Comparison of ENCODE assay signal across 8 cellular contexts in genomic region chr2:162317910-162318279, GRCh38. TPM values are rescaled to one million over a fixed set of nuclear protein-coding genes. Genes with fewer than 3 reads are reported as not detected.
A peak's percentile ranks its signal among the peaks of the same experiment; 100 is the strongest.
DNase-seq lines count a peak whose midpoint lies in the region; ATAC-seq and TF ChIP-seq lines count a peak whose summit lies in the region.

No MANE protein-coding gene starts in this region.

- peak; percentile 9 for ATAC-seq in GM21825 (IDR thresholded peaks at IDR 0.05; ENCODE audit: unreplicated experiment)

- H3K4me3 Mint-ChIP-seq in osteocyte (ENCODE audit: unreplicated experiment), result peak overlapping the region; percentile 87

- peaks cover 3% of the 10 kb centered on the region for H3K27me3 Mint-ChIP-seq in osteocyte (ENCODE audit: unreplicated experiment)

- DNase-seq in ELR (ENCODE audit: low read depth) (peak; percentile 45), LNCaP clone FGC (ENCODE audit: low read depth) (no peak), fibroblast of the aortic adventitia (ENCODE audit: low read depth) (no peak), osteocyte (ENCODE audit: extremely low spot score, unreplicated experiment) (no peak), NCI-H2171 treated with DMSO at 0.1 percent for 48 hours (lab: John Stamatoyannopoulos, UW) (no peak), NCI-H2029 treated with DMSO at 0.1 percent for 48 hours (lab: John Stamatoyannopoulos, UW) (no peak)
- peak; percentile 51 for DNase-seq in activated T-cell treated with anti-CD3 and anti-CD28 coated beads, Interleukin-2, amount 50 U/mL, for 1 hour

- H3K36me3 Mint-ChIP-seq in osteocyte (ENCODE audit: unreplicated experiment), result no peaks in the 10 kb centered on the region

- 0 out of 2 replicates have a peak, but pooled peaks have one; percentile 0 for TF ChIP-seq CTCF in LNCaP clone FGC (IDR thresholded peaks at IDR 0.05; ENCODE audit: control insufficient read depth, extremely low read depth, insufficient read depth)
- no peak for TF ChIP-seq CTCF in fibroblast of the aortic adventitia (IDR thresholded peaks at IDR 0.05; ENCODE audit: insufficient read depth, low read length)
- no peak for TF ChIP-seq CTCF in osteocyte (IDR thresholded peaks at IDR 0.05)

- peaks cover 30% of the 10 kb centered on the region for H3K4me1 Mint-ChIP-seq in osteocyte (ENCODE audit: unreplicated experiment)

- H3K27ac Mint-ChIP-seq in osteocyte (ENCODE audit: unreplicated experiment), result peak overlapping the region; percentile 71

- H3K4me3 ChIP-seq in LNCaP clone FGC (ENCODE audit: low read depth, low read length), result peak overlapping the region; percentile 72
- H3K4me3 ChIP-seq in fibroblast of the aortic adventitia (ENCODE audit: low read depth, low read length), result peak overlapping the region; percentile 88

- no peaks in the 10 kb centered on the region for H3K9me3 Mint-ChIP-seq in osteocyte (ENCODE audit: unreplicated experiment)

RNA-seq across cellular contexts. Expression of gene IFIH1, which starts 0.6 kb away (rescaled TPM):
- total RNA-seq in fibroblast of the aortic adventitia (ENCODE audit: low replicate concordance) (7.7 and 9.7 TPM in 2 replicates), osteocyte (5.4 and 6.4 TPM in 2 replicates)

RNA-seq across cellular contexts. Expression of gene GCA, which starts 26.0 kb away (rescaled TPM):
- total RNA-seq in fibroblast of the aortic adventitia (ENCODE audit: low replicate concordance) (3.3 and 10.9 TPM in 2 replicates), osteocyte (3.9 and 4.0 TPM in 2 replicates)

Comparison
In these comparisons a context has a peak if more than half of its experiments do, and no peak if none do; other contexts are left out.
1. DNase-seq: peak in ELR (single experiment) and activated T-cell treated with anti-CD3 and anti-CD28 coated beads, Interleukin-2, amount 50 U/mL, for 1 hour (single experiment); none in LNCaP clone FGC (single experiment), fibroblast of the aortic adventitia (single experiment), osteocyte (single experiment), NCI-H2171 treated with DMSO at 0.1 percent for 48 hours (single experiment) and NCI-H2029 treated with DMSO at 0.1 percent for 48 hours (single experiment).